ENCODE assay signal across 19 cellular contexts in the genomic region with DNA sequence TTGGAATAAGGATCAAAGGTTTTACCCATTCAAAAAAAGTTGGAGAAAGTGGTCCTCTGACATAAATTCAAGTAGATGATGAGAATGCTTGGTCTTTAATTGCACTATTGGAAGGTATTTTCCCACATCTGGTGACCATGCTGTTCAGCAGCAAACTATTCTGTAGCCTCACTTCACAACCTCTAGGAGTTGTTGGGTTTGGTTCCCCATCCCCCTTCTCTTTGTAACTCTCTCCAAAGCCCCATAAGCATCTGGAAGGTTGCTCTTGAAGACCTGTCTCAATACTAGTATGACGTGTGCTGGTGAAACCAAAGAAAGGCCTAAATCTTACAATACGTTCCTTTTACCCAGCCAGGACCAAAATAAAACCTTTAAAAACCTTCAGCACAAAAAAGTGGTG.
"Had no signal": no experiment of that assay in that cellular context is flagged by ENCODE, and none has a peak within 500 bp of the region (broad histone marks: within the 10 kb centered on the region; RNA-seq: fewer than 3 reads in every experiment).

No MANE protein-coding gene starts in this region.

- DNase-seq: activated B cell treated with CpG ODN at 0.5 μM for 24 hours; activated CD4-positive, alpha-beta T cell treated with anti-CD3 and anti-CD28 coated beads, Interleukin-2, amount 10 ng/mL, durations not matched to agents 24 days and 14 days; activated CD8-positive, alpha-beta T cell treated with anti-CD3 and anti-CD28 coated beads for 36 hours; activated naive CD4-positive, alpha-beta T cell treated with anti-CD3 and anti-CD28 coated beads for 36 hours; activated T-cell treated with anti-CD3 and anti-CD28 coated beads, Interleukin-2, amount 50 U/mL, for 1 hour; brain microvascular endothelial cell; central memory CD4-positive, alpha-beta T cell; dorsolateral prefrontal cortex; gastrocnemius medialis; heart left ventricle; kidney; mammary epithelial cell; midbrain; stimulated activated CD4-positive, alpha-beta T cell treated with anti-CD3 and anti-CD28 coated beads, Interleukin-2, amount 100 ng/mL, for 24 hours; testis; upper lobe of left lung had no signal

- H3K27me3 ChIP-seq: brain microvascular endothelial cell, dorsolateral prefrontal cortex, gastrocnemius medialis, heart left ventricle, right atrium auricular region, testis, upper lobe of left lung had no signal

- H3K27ac Mint-ChIP-seq: activated B cell treated with CpG ODN at 0.5 μM for 24 hours; activated CD4-positive, alpha-beta T cell treated with anti-CD3 and anti-CD28 coated beads, Interleukin-2, amount 10 ng/mL, durations not matched to agents 24 days and 14 days; activated CD8-positive, alpha-beta T cell treated with anti-CD3 and anti-CD28 coated beads for 36 hours; activated naive CD4-positive, alpha-beta T cell treated with anti-CD3 and anti-CD28 coated beads for 36 hours had no signal

- H3K36me3 ChIP-seq: prostate gland had no signal

- H3K4me3 Mint-ChIP-seq: activated B cell treated with CpG ODN at 0.5 μM for 24 hours; activated CD4-positive, alpha-beta T cell treated with anti-CD3 and anti-CD28 coated beads, Interleukin-2, amount 10 ng/mL, durations not matched to agents 24 days and 14 days; activated CD8-positive, alpha-beta T cell treated with anti-CD3 and anti-CD28 coated beads for 36 hours; activated naive CD4-positive, alpha-beta T cell treated with anti-CD3 and anti-CD28 coated beads for 36 hours had no signal

- H3K4me1 Mint-ChIP-seq: activated CD4-positive, alpha-beta T cell treated with anti-CD3 and anti-CD28 coated beads, Interleukin-2, amount 10 ng/mL, durations not matched to agents 24 days and 14 days had no signal

- H3K27ac ChIP-seq: brain microvascular endothelial cell, dorsolateral prefrontal cortex, gastrocnemius medialis, heart left ventricle, right atrium auricular region, testis, upper lobe of left lung had no signal

- ATAC-seq: activated CD8-positive, alpha-beta T cell treated with anti-CD3 and anti-CD28 coated beads for 36 hours; gastrocnemius medialis; heart left ventricle; left lobe of liver had no signal

- H3K9me3 ChIP-seq: gastrocnemius medialis, heart left ventricle, prostate gland, right atrium auricular region, testis, upper lobe of left lung had no signal

- H3K4me3 ChIP-seq: dorsolateral prefrontal cortex, gastrocnemius medialis, heart left ventricle, prostate gland, right atrium auricular region, testis, upper lobe of left lung had no signal

- H3K9me3 Mint-ChIP-seq: activated B cell treated with CpG ODN at 0.5 μM for 24 hours; activated CD4-positive, alpha-beta T cell treated with anti-CD3 and anti-CD28 coated beads, Interleukin-2, amount 10 ng/mL, durations not matched to agents 24 days and 14 days; activated CD8-positive, alpha-beta T cell treated with anti-CD3 and anti-CD28 coated beads for 36 hours; activated naive CD4-positive, alpha-beta T cell treated with anti-CD3 and anti-CD28 coated beads for 36 hours had no signal

- H3K27me3 Mint-ChIP-seq: activated B cell treated with CpG ODN at 0.5 μM for 24 hours had no signal
